ENCODE assay signal across 15 cellular contexts in genomic region chr17:76107507-76107906, GRCh38. TPM values are rescaled to one million over a fixed set of nuclear protein-coding genes. Genes with fewer than 3 reads are reported as not detected.
A peak's percentile ranks its signal among the peaks of the same experiment; 100 is the strongest.
DNase-seq lines count a peak whose midpoint lies in the region; ATAC-seq, FAIRE-seq and TF ChIP-seq lines count a peak whose summit lies in the region.
"Had no signal": no experiment of that assay in that cellular context is flagged by ENCODE, and none has a peak within 500 bp of the region (broad histone marks: within the 10 kb centered on the region; RNA-seq: fewer than 3 reads in every experiment).

No MANE protein-coding gene starts in this region.

- H3K9ac ChIP-seq in SK-N-SH (no peak overlapping the region), K562 (ENCODE audit: insufficient read depth in 1 of 2, low read depth in 2 of 2, low read length in 2 of 2) (no peak overlapping the region), kidney (ENCODE audit: low read length in 2 of 2) (no peak overlapping the region)

- in situ Hi-C loops in K562 (cut with MboI), result no loop called here

- H3K4me2 ChIP-seq in SK-N-SH, result no peak overlapping the region
- no peak overlapping the region for H3K4me2 ChIP-seq in K562 (ENCODE audit: insufficient read depth, low read length)

- TF ChIP-seq CTCF in SK-N-SH (IDR thresholded peaks at IDR 0.05), result peak; percentile 55
- TF ChIP-seq CTCF in K562 (IDR thresholded peaks at IDR 0.05 in 2 of 3, conservative IDR thresholded peaks at IDR 0.05 in 1 of 3; ENCODE audit: insufficient read depth in 2 of 3, low read depth in 1 of 3, low read length in 3 of 3), result peak; percentile 1 to 61 (median 37); a peak in 4 of 6 replicates
- peak; percentile 36 for TF ChIP-seq CTCF in progenitor cell of endocrine pancreas (IDR thresholded peaks at IDR 0.05; ENCODE audit: unreplicated experiment)
- TF ChIP-seq CTCF in kidney (IDR thresholded peaks at IDR 0.05; ENCODE audit: borderline replicate concordance, extremely low read depth, insufficient read depth), result no peak

- no peak overlapping the region for H3K27ac ChIP-seq in SK-N-SH (ENCODE audit: low read depth in 2 of 2, low read length in 1 of 2)
- no peak overlapping the region for H3K27ac ChIP-seq in K562 (ENCODE audit: extremely low read depth, low read depth, low read length)
- no peak overlapping the region for H3K27ac ChIP-seq in kidney (ENCODE audit: low read depth in 2 of 2, low read length in 2 of 2)
- H3K27ac ChIP-seq: upper lobe of left lung had no signal

- TF ChIP-seq POLR2A in K562 (conservative IDR thresholded peaks at IDR 0.05), result no peak

- H3K79me2 ChIP-seq in SK-N-SH (ENCODE audit: insufficient read depth), result peaks cover 11% of the 10 kb centered on the region
- peaks cover 11% of the 10 kb centered on the region for H3K79me2 ChIP-seq in K562 (ENCODE audit: control insufficient read depth, insufficient read depth, low read length)

- intact Hi-C loops in K562 (cut with micrococcal nuclease), result no loop called here
- intact Hi-C loops in activated CD4-positive, alpha-beta T cell treated with anti-CD3 and anti-CD28 coated beads, Interleukin-2, amount 10 ng/mL, durations not matched to agents 24 days and 14 days (cut with micrococcal nuclease), result loop anchor here (10.0 kb wide), 1 partner anchor 203 kb away; the partner anchor contains the start of gene MRPL38
- intact Hi-C loops in kidney (cut with DNase I), result no loop called here

- CTCF ChIA-PET in SK-N-SH (lab: Yijun Ruan, JAX), result interaction anchor here (0.5 to 7.3 kb wide), 20 partner anchors 10 to 180 kb away, joined by 3 to 53 read pairs (median 3); partner anchors contain the start of gene CDK3
- CTCF ChIA-PET in K562 (lab: Yijun Ruan, JAX; ENCODE audit: low intra/inter-chr PET ratio), result interaction anchor here (0.7 kb wide), 1 partner anchor 14 kb away, joined by 3 read pairs; no protein-coding TSS in a partner anchor

- H3K9me2 ChIP-seq in SK-N-SH, result no peaks in the 10 kb centered on the region

- H3K27ac Mint-ChIP-seq in progenitor cell of endocrine pancreas, result no peak overlapping the region
- no peak overlapping the region for H3K27ac Mint-ChIP-seq in stimulated activated effector memory CD8-positive, alpha-beta T cell treated with anti-CD3 and anti-CD28 coated beads, Interleukin-12 subunit alpha, Interleukin-12 subunit beta, amount 100 ng/mL, for 72 hours
- no peak overlapping the region for H3K27ac Mint-ChIP-seq in activated CD4-positive, alpha-beta T cell treated with anti-CD3 and anti-CD28 coated beads, Interleukin-2, amount 10 ng/mL, durations not matched to agents 24 days and 14 days
- H3K27ac Mint-ChIP-seq: CD4-positive, CD25-positive, alpha-beta regulatory T cell had no signal

- H3F3A ChIP-seq in SK-N-SH (replicated peaks; ENCODE audit: insufficient read depth), result peaks cover 12% of the 10 kb centered on the region

- H3K9me3 ChIP-seq in SK-N-SH (no peaks in the 10 kb centered on the region), K562 (replicated peaks; ENCODE audit: control insufficient read depth, insufficient read depth, low read depth, low read length) (no peaks in the 10 kb centered on the region), kidney (ENCODE audit: control insufficient read depth in 1 of 2, low read length in 2 of 2) (no peaks in the 10 kb centered on the region)
- H3K9me3 ChIP-seq: upper lobe of left lung had no signal

- BruUV-seq in K562 (replicated peaks; lab: Mats Ljungman, UMichigan), result no TSS peak

- H3K36me3 Mint-ChIP-seq in progenitor cell of endocrine pancreas (ENCODE audit: insufficient read depth), result no peaks in the 10 kb centered on the region
- peaks cover 14% of the 10 kb centered on the region for H3K36me3 Mint-ChIP-seq in stimulated activated effector memory CD8-positive, alpha-beta T cell treated with anti-CD3 and anti-CD28 coated beads, Interleukin-12 subunit alpha, Interleukin-12 subunit beta, amount 100 ng/mL, for 72 hours
- peaks cover 3% of the 10 kb centered on the region for H3K36me3 Mint-ChIP-seq in activated CD4-positive, alpha-beta T cell treated with anti-CD3 and anti-CD28 coated beads, Interleukin-2, amount 10 ng/mL, durations not matched to agents 24 days and 14 days (ENCODE audit: low read depth)
- H3K36me3 Mint-ChIP-seq: brain; CD4-positive, CD25-positive, alpha-beta regulatory T cell had no signal

- H3K27me3 ChIP-seq in SK-N-SH (ENCODE audit: insufficient read depth) (no peaks in the 10 kb centered on the region; the same call in 1 of the 2 replicates), K562 (ENCODE audit: control insufficient read depth in 2 of 2, insufficient read depth in 2 of 2, low read length in 2 of 2) (no peaks in the 10 kb centered on the region)
- H3K27me3 ChIP-seq: upper lobe of left lung had no signal

- H3K4me1 ChIP-seq in SK-N-SH (ENCODE audit: control insufficient read depth in 1 of 2, insufficient read depth in 2 of 2, low read depth in 1 of 2, low read length in 1 of 2) (peaks cover 3 to 11% of the 10 kb centered on the region in 2 experiments; a peak in 2 of 4 replicates), K562 (replicated peaks in 1 of 2; ENCODE audit: control insufficient read depth in 2 of 2, insufficient read depth in 2 of 2, low read length in 2 of 2) (peaks cover 12 to 15% of the 10 kb centered on the region in 2 experiments), kidney (ENCODE audit: control insufficient read depth in 1 of 2, insufficient read depth in 1 of 2, low read depth in 1 of 2, low read length in 2 of 2) (peaks cover 0 to 9% of the 10 kb centered on the region in 2 donors)

- no peaks in the 10 kb centered on the region for H3K27me3 Mint-ChIP-seq in progenitor cell of endocrine pancreas
- peaks cover 4% of the 10 kb centered on the region for H3K27me3 Mint-ChIP-seq in activated CD4-positive, alpha-beta T cell treated with anti-CD3 and anti-CD28 coated beads, Interleukin-2, amount 10 ng/mL, durations not matched to agents 24 days and 14 days
- H3K27me3 Mint-ChIP-seq: CD4-positive, CD25-positive, alpha-beta regulatory T cell had no signal

- no peaks in the 10 kb centered on the region for H4K20me1 ChIP-seq in SK-N-SH (ENCODE audit: insufficient read depth)
- no peaks in the 10 kb centered on the region for H4K20me1 ChIP-seq in K562 (replicated peaks; ENCODE audit: control insufficient read depth, insufficient read depth, low read length)

- peaks cover 2% of the 10 kb centered on the region for H3K9me1 ChIP-seq in K562 (ENCODE audit: control insufficient read depth, insufficient read depth, low read length)

- H3K36me3 ChIP-seq in SK-N-SH (replicated peaks in 1 of 2; ENCODE audit: control insufficient read depth in 1 of 2, insufficient read depth in 2 of 2, low read length in 1 of 2) (peaks cover 0 to 3% of the 10 kb centered on the region in 2 experiments), K562 (ENCODE audit: control insufficient read depth, insufficient read depth, low read length) (no peaks in the 10 kb centered on the region), kidney (ENCODE audit: control insufficient read depth in 1 of 2, insufficient read depth in 2 of 2, low read length in 2 of 2) (no peaks in the 10 kb centered on the region)
- H3K36me3 ChIP-seq: upper lobe of left lung had no signal

- H3K4me3 ChIP-seq in SK-N-SH (ENCODE audit: low read depth in 2 of 2, low read length in 1 of 2) (no peak overlapping the region), K562 (no peak overlapping the region), kidney (ENCODE audit: low read length in 2 of 2) (no peak overlapping the region)
- H3K4me3 ChIP-seq: lung, upper lobe of left lung had no signal

- TF ChIP-seq EP300 in SK-N-SH (IDR thresholded peaks at IDR 0.05; ENCODE audit: borderline replicate concordance in 1 of 2, low read depth in 1 of 2, low read length in 1 of 2) (no peak), Ishikawa (IDR thresholded peaks at IDR 0.05; ENCODE audit: borderline replicate concordance) (no peak), K562 (IDR thresholded peaks at IDR 0.05; ENCODE audit: low read length) (no peak)

- DNase-seq in SK-N-SH (peak; percentile 38), K562 (ENCODE audit: extremely low read depth in 1 of 4, low spot score in 3 of 4) (peak in 1 of 4 experiments; percentile 61), progenitor cell of endocrine pancreas (ENCODE audit: low spot score, unreplicated experiment) (no peak), kidney (no peak)
- no peak for DNase-seq in stimulated activated effector memory CD8-positive, alpha-beta T cell treated with anti-CD3 and anti-CD28 coated beads, Interleukin-12 subunit alpha, Interleukin-12 subunit beta, amount 100 ng/mL, for 72 hours (ENCODE audit: low spot score in 2 of 2)
- no peak for DNase-seq in activated CD4-positive, alpha-beta T cell treated with anti-CD3 and anti-CD28 coated beads, Interleukin-2, amount 10 ng/mL, durations not matched to agents 24 days and 14 days
- DNase-seq: activated T-cell treated with anti-CD3 and anti-CD28 coated beads, Interleukin-2, amount 50 U/mL, for 48 hours; retina; upper lobe of left lung had no signal

- no peak overlapping the region for H3K4me3 Mint-ChIP-seq in progenitor cell of endocrine pancreas (ENCODE audit: low read depth)
- no peak overlapping the region for H3K4me3 Mint-ChIP-seq in stimulated activated effector memory CD8-positive, alpha-beta T cell treated with anti-CD3 and anti-CD28 coated beads, Interleukin-12 subunit alpha, Interleukin-12 subunit beta, amount 100 ng/mL, for 72 hours
- no peak overlapping the region for H3K4me3 Mint-ChIP-seq in activated CD4-positive, alpha-beta T cell treated with anti-CD3 and anti-CD28 coated beads, Interleukin-2, amount 10 ng/mL, durations not matched to agents 24 days and 14 days
- H3K4me3 Mint-ChIP-seq: brain had no signal

- peaks cover 22% of the 10 kb centered on the region for H3K4me1 Mint-ChIP-seq in progenitor cell of endocrine pancreas (ENCODE audit: low read depth)
- peaks cover 6% of the 10 kb centered on the region for H3K4me1 Mint-ChIP-seq in stimulated activated effector memory CD8-positive, alpha-beta T cell treated with anti-CD3 and anti-CD28 coated beads, Interleukin-12 subunit alpha, Interleukin-12 subunit beta, amount 100 ng/mL, for 72 hours
- peaks cover 8% of the 10 kb centered on the region for H3K4me1 Mint-ChIP-seq in activated CD4-positive, alpha-beta T cell treated with anti-CD3 and anti-CD28 coated beads, Interleukin-2, amount 10 ng/mL, durations not matched to agents 24 days and 14 days

- ATAC-seq in SK-N-SH treated with all-trans-retinoic acid at 6 μM for 48 hours, result no peak
- no peak for ATAC-seq in K562
- no peak for ATAC-seq in stimulated activated effector memory CD8-positive, alpha-beta T cell treated with anti-CD3 and anti-CD28 coated beads, Interleukin-12 subunit alpha, Interleukin-12 subunit beta, amount 100 ng/mL, for 72 hours

- WGBS in SK-N-SH (ENCODE audit: low lambda C conversion rate), result 80% methylated on average over 6 of the region's 6 CpGs
- 35% methylated on average over 6 of the region's 6 CpGs for WGBS in K562 (ENCODE audit: insufficient coverage, low coverage, missing lambda C conversion rate)

- no peak for FAIRE-seq in K562 (lab: Jason Lieb, UNC)
- no peak for FAIRE-seq in kidney (lab: Jason Lieb, UNC)
- FAIRE-seq: TTC549 had no signal

- H2AFZ ChIP-seq in SK-N-SH (ENCODE audit: low read depth) (no peak overlapping the region), K562 (ENCODE audit: low read depth, low read length) (no peak overlapping the region)

- POLR2A ChIA-PET in SK-N-SH (lab: Yijun Ruan, JAX), result no interaction called here
- POLR2A ChIA-PET in K562 (lab: Yijun Ruan, JAX), result no interaction called here

- no peaks in the 10 kb centered on the region for H3K9me3 Mint-ChIP-seq in progenitor cell of endocrine pancreas (ENCODE audit: low read depth)
- no peaks in the 10 kb centered on the region for H3K9me3 Mint-ChIP-seq in stimulated activated effector memory CD8-positive, alpha-beta T cell treated with anti-CD3 and anti-CD28 coated beads, Interleukin-12 subunit alpha, Interleukin-12 subunit beta, amount 100 ng/mL, for 72 hours
- no peaks in the 10 kb centered on the region for H3K9me3 Mint-ChIP-seq in activated CD4-positive, alpha-beta T cell treated with anti-CD3 and anti-CD28 coated beads, Interleukin-2, amount 10 ng/mL, durations not matched to agents 24 days and 14 days
- H3K9me3 Mint-ChIP-seq: CD4-positive, CD25-positive, alpha-beta regulatory T cell had no signal

- TF ChIP-seq RAD21 in SK-N-SH (IDR thresholded peaks at IDR 0.05; ENCODE audit: low read length) (peak; percentile 33; the same call in 1 of the 2 replicates), Ishikawa (IDR thresholded peaks at IDR 0.05; ENCODE audit: low read depth) (0 out of 2 replicates have a peak, but pooled peaks have one; percentile 8), K562 (CRISPR knock-in tag; conservative IDR thresholded peaks at IDR 0.05 in 1 of 2, IDR thresholded peaks at IDR 0.05 in 1 of 2) (peak; percentile 12 to 41; a peak in 1 of 4 replicates)

RNA-seq across cellular contexts. Expression of gene EXOC7, which starts 3.9 kb away (rescaled TPM):
- 129 and 167 TPM in 2 replicates for polyA plus RNA-seq in SK-N-SH (2012; rRNA removed)
- 58.5 and 83.4 TPM in 2 replicates for polyA plus RNA-seq in SK-N-SH (2012; cell fraction: cytosol; rRNA removed)
- 364 and 387 TPM in 2 replicates for polyA plus RNA-seq in SK-N-SH (2012; cell fraction: nucleus; rRNA removed)
- 106 and 307 TPM in 2 replicates for total RNA-seq in K562 (2011; cell fraction: chromatin; rRNA removed; ENCODE audit: low replicate concordance)
- total RNA-seq in K562 (2011; cell fraction: nucleolus; rRNA removed), result 138 and 157 TPM in 2 replicates
- total RNA-seq in K562 (2011; cell fraction: nucleoplasm; rRNA removed), result 108 and 119 TPM in 2 replicates
- 35.0 and 35.5 TPM in 2 replicates for total RNA-seq in K562 (2014; rRNA removed)
- 29.0 and 30.3 TPM in 2 replicates for total RNA-seq in K562 (2014; rRNA removed; fragmentation: Illumina TruSeq; extraction: Trizol)
- total RNA-seq in K562 (2015; rRNA removed; fragmentation: Illumina TruSeq; extraction: Trizol), result 36.3 and 42.4 TPM in 2 replicates
- 53.1 and 57.0 TPM in 2 replicates for total RNA-seq in K562 (2021)
- polyA plus RNA-seq in K562 (2011; rRNA removed), result 36.5 and 37.1 TPM in 2 replicates
- polyA plus RNA-seq in K562 (2011; cell fraction: cytosol; rRNA removed), result 30.9 and 53.6 TPM in 2 replicates
- 85.3 and 123 TPM in 2 replicates for polyA plus RNA-seq in K562 (2011; cell fraction: nucleus; rRNA removed)
- polyA plus RNA-seq in K562 (2012), result 44.4 and 49.7 TPM in 2 replicates
- polyA plus RNA-seq in K562 (2014; fragmentation: Illumina TruSeq; extraction: Trizol), result 27.8 and 31.2 TPM in 2 replicates
- 10 to 100 TPM; 18.6 to 20.2 TPM for polyA plus RNA-seq in K562 (2014; fragmentation: Nextera tagmentation; extraction: Ambion mirVana)
- 30.5 and 36.2 TPM in 2 replicates for polyA plus RNA-seq in K562 (2014; rRNA removed)
- 31.0 and 40.9 TPM in 2 replicates for polyA minus RNA-seq in K562 (2011; rRNA and poly(A)+ RNA removed)
- 32.9 and 34.2 TPM in 2 replicates for polyA minus RNA-seq in K562 (2011; cell fraction: cytosol; rRNA and poly(A)+ RNA removed)
- 58.6 and 66.9 TPM in 2 replicates for polyA minus RNA-seq in K562 (2011; cell fraction: nucleus; rRNA and poly(A)+ RNA removed)
- total RNA-seq in progenitor cell of endocrine pancreas, result 354 and 364 TPM in 2 replicates
- total RNA-seq in activated CD4-positive, alpha-beta T cell treated with anti-CD3 and anti-CD28 coated beads, Interleukin-2, amount 10 ng/mL, durations not matched to agents 24 days and 14 days, result 104 and 108 TPM in 2 replicates
- 143 TPM for total RNA-seq in kidney
- 83.2 TPM for polyA plus RNA-seq in kidney (ENCODE audit: insufficient read depth, low read depth, low replicate concordance)

RNA-seq across cellular contexts. Expression of gene ZACN, which starts 28.5 kb away (rescaled TPM):
- polyA plus RNA-seq in SK-N-SH (2012; rRNA removed) (0.03 TPM in 1 of 2 replicates, not detected in the other), K562 (2011; rRNA removed) (not detected in 2 replicates), K562 (2014; fragmentation: Illumina TruSeq; extraction: Trizol) (not detected in 2 replicates), K562 (2014; fragmentation: Nextera tagmentation; extraction: Ambion mirVana) (not detected), K562 (2014; rRNA removed) (not detected in 2 replicates), kidney (ENCODE audit: insufficient read depth, low read depth, low replicate concordance) (not detected)
- polyA plus RNA-seq in SK-N-SH (2012; cell fraction: cytosol; rRNA removed), result 0.01 TPM in 1 of 2 replicates, not detected in the other
- polyA plus RNA-seq in SK-N-SH (2012; cell fraction: nucleus; rRNA removed), result 0.12 and 0.26 TPM in 2 replicates
- total RNA-seq in K562 (2011; cell fraction: chromatin; rRNA removed; ENCODE audit: low replicate concordance), result 0.32 TPM in 1 of 2 replicates, not detected in the other
- total RNA-seq in K562 (2011; cell fraction: nucleolus; rRNA removed), result 0.13 TPM in 1 of 2 replicates, not detected in the other
- total RNA-seq in K562 (2011; cell fraction: nucleoplasm; rRNA removed), result not detected in 2 replicates
- total RNA-seq in K562 (2014; rRNA removed) (not detected in 2 replicates), K562 (2014; rRNA removed; fragmentation: Illumina TruSeq; extraction: Trizol) (not detected in 2 replicates), K562 (2015; rRNA removed; fragmentation: Illumina TruSeq; extraction: Trizol) (not detected in 2 replicates), K562 (2021) (0.07 TPM in 1 of 2 replicates, not detected in the other), progenitor cell of endocrine pancreas (0.36 and 0.96 TPM in 2 replicates), kidney (0.22 TPM)
- not detected in 2 replicates for polyA plus RNA-seq in K562 (2011; cell fraction: cytosol; rRNA removed)
- 0.07 and 0.20 TPM in 2 replicates for polyA plus RNA-seq in K562 (2011; cell fraction: nucleus; rRNA removed)
- polyA plus RNA-seq in K562 (2012), result 3.9 and 6.5 TPM in 2 replicates
- not detected in 2 replicates for polyA minus RNA-seq in K562 (2011; rRNA and poly(A)+ RNA removed)
- not detected in 2 replicates for polyA minus RNA-seq in K562 (2011; cell fraction: cytosol; rRNA and poly(A)+ RNA removed)
- not detected in 2 replicates for polyA minus RNA-seq in K562 (2011; cell fraction: nucleus; rRNA and poly(A)+ RNA removed)
- total RNA-seq in activated CD4-positive, alpha-beta T cell treated with anti-CD3 and anti-CD28 coated beads, Interleukin-2, amount 10 ng/mL, durations not matched to agents 24 days and 14 days, result 4.1 TPM in 2 replicates
- total RNA-seq: upper lobe of left lung had no signal

RNA-seq across cellular contexts. Expression of gene GALR2, which starts 32.9 kb away (rescaled TPM):
- 0.05 and 0.08 TPM in 2 replicates for polyA plus RNA-seq in SK-N-SH (2012; rRNA removed)
- 0.03 TPM in 2 replicates for polyA plus RNA-seq in SK-N-SH (2012; cell fraction: cytosol; rRNA removed)
- 0.08 and 0.15 TPM in 2 replicates for polyA plus RNA-seq in SK-N-SH (2012; cell fraction: nucleus; rRNA removed)
- not detected in 2 replicates for total RNA-seq in K562 (2011; cell fraction: chromatin; rRNA removed; ENCODE audit: low replicate concordance)
- 0.17 TPM in 1 of 2 replicates, not detected in the other for total RNA-seq in K562 (2011; cell fraction: nucleolus; rRNA removed)
- not detected in 2 replicates for total RNA-seq in K562 (2011; cell fraction: nucleoplasm; rRNA removed)
- total RNA-seq in K562 (2014; rRNA removed), result not detected in 2 replicates
- not detected in 2 replicates for total RNA-seq in K562 (2014; rRNA removed; fragmentation: Illumina TruSeq; extraction: Trizol)
- total RNA-seq in K562 (2015; rRNA removed; fragmentation: Illumina TruSeq; extraction: Trizol), result not detected in 2 replicates
- total RNA-seq in K562 (2021), result not detected in 2 replicates
- not detected in 2 replicates for polyA plus RNA-seq in K562 (2011; rRNA removed)
- 0.18 TPM in 1 of 2 replicates, not detected in the other for polyA plus RNA-seq in K562 (2011; cell fraction: cytosol; rRNA removed)
- not detected in 2 replicates for polyA plus RNA-seq in K562 (2011; cell fraction: nucleus; rRNA removed)
- not detected in 2 replicates for polyA plus RNA-seq in K562 (2012)
- not detected in 2 replicates for polyA plus RNA-seq in K562 (2014; fragmentation: Illumina TruSeq; extraction: Trizol)
- not detected for polyA plus RNA-seq in K562 (2014; fragmentation: Nextera tagmentation; extraction: Ambion mirVana)
- polyA plus RNA-seq in K562 (2014; rRNA removed), result 0.34 TPM in 1 of 2 replicates, not detected in the other
- not detected in 2 replicates for polyA minus RNA-seq in K562 (2011; rRNA and poly(A)+ RNA removed)
- polyA minus RNA-seq in K562 (2011; cell fraction: cytosol; rRNA and poly(A)+ RNA removed), result not detected in 2 replicates
- not detected in 2 replicates for polyA minus RNA-seq in K562 (2011; cell fraction: nucleus; rRNA and poly(A)+ RNA removed)
- 1.0 and 1.1 TPM in 2 replicates for total RNA-seq in progenitor cell of endocrine pancreas
- 2.3 and 2.7 TPM in 2 replicates for total RNA-seq in activated CD4-positive, alpha-beta T cell treated with anti-CD3 and anti-CD28 coated beads, Interleukin-2, amount 10 ng/mL, durations not matched to agents 24 days and 14 days
- not detected for total RNA-seq in kidney
- not detected for polyA plus RNA-seq in kidney (ENCODE audit: insufficient read depth, low read depth, low replicate concordance)

RNA-seq across cellular contexts. Expression of gene FOXJ1, which starts 33.5 kb away (rescaled TPM):
- polyA plus RNA-seq in SK-N-SH (2012; rRNA removed) (not detected in 2 replicates), K562 (2011; rRNA removed) (not detected in 2 replicates), K562 (2014; fragmentation: Illumina TruSeq; extraction: Trizol) (not detected in 2 replicates), K562 (2014; fragmentation: Nextera tagmentation; extraction: Ambion mirVana) (not detected), K562 (2014; rRNA removed) (not detected in 2 replicates), kidney (ENCODE audit: insufficient read depth, low read depth, low replicate concordance) (3.4 TPM)
- 0.01 TPM in 2 replicates for polyA plus RNA-seq in SK-N-SH (2012; cell fraction: cytosol; rRNA removed)
- polyA plus RNA-seq in SK-N-SH (2012; cell fraction: nucleus; rRNA removed), result 0.07 and 0.09 TPM in 2 replicates
- total RNA-seq in K562 (2011; cell fraction: chromatin; rRNA removed; ENCODE audit: low replicate concordance), result not detected in 2 replicates
- total RNA-seq in K562 (2011; cell fraction: nucleolus; rRNA removed), result not detected in 2 replicates
- not detected in 2 replicates for total RNA-seq in K562 (2011; cell fraction: nucleoplasm; rRNA removed)
- total RNA-seq in K562 (2014; rRNA removed) (not detected in 2 replicates), K562 (2014; rRNA removed; fragmentation: Illumina TruSeq; extraction: Trizol) (not detected in 2 replicates), K562 (2015; rRNA removed; fragmentation: Illumina TruSeq; extraction: Trizol) (not detected in 2 replicates), K562 (2021) (0.07 TPM in 2 replicates), progenitor cell of endocrine pancreas (18.6 and 19.0 TPM in 2 replicates), kidney (6.8 TPM)
- polyA plus RNA-seq in K562 (2011; cell fraction: cytosol; rRNA removed), result 0.03 TPM in 1 of 2 replicates, not detected in the other
- polyA plus RNA-seq in K562 (2011; cell fraction: nucleus; rRNA removed), result not detected in 2 replicates
- 0.06 TPM in 1 of 2 replicates, not detected in the other for polyA plus RNA-seq in K562 (2012)
- polyA minus RNA-seq in K562 (2011; rRNA and poly(A)+ RNA removed), result not detected in 2 replicates
- polyA minus RNA-seq in K562 (2011; cell fraction: cytosol; rRNA and poly(A)+ RNA removed), result not detected in 2 replicates
- polyA minus RNA-seq in K562 (2011; cell fraction: nucleus; rRNA and poly(A)+ RNA removed), result 0.11 TPM in 1 of 2 replicates, not detected in the other
- 0.07 and 0.35 TPM in 2 replicates for total RNA-seq in activated CD4-positive, alpha-beta T cell treated with anti-CD3 and anti-CD28 coated beads, Interleukin-2, amount 10 ng/mL, durations not matched to agents 24 days and 14 days

RNA-seq across cellular contexts. Expression of gene SRP68, which starts 35.2 kb away (rescaled TPM):
- 76.8 and 81.4 TPM in 2 replicates for polyA plus RNA-seq in SK-N-SH (2012; rRNA removed)
- polyA plus RNA-seq in SK-N-SH (2012; cell fraction: cytosol; rRNA removed), result 74.4 and 76.2 TPM in 2 replicates
- polyA plus RNA-seq in SK-N-SH (2012; cell fraction: nucleus; rRNA removed), result 53.5 and 64.0 TPM in 2 replicates
- 133 and 147 TPM in 2 replicates for total RNA-seq in K562 (2011; cell fraction: chromatin; rRNA removed; ENCODE audit: low replicate concordance)
- total RNA-seq in K562 (2011; cell fraction: nucleolus; rRNA removed), result 62.8 and 73.2 TPM in 2 replicates
- 99.2 and 124 TPM in 2 replicates for total RNA-seq in K562 (2011; cell fraction: nucleoplasm; rRNA removed)
- 29.8 and 35.3 TPM in 2 replicates for total RNA-seq in K562 (2014; rRNA removed)
- total RNA-seq in K562 (2014; rRNA removed; fragmentation: Illumina TruSeq; extraction: Trizol), result 32.4 and 33.8 TPM in 2 replicates
- total RNA-seq in K562 (2015; rRNA removed; fragmentation: Illumina TruSeq; extraction: Trizol), result 33.6 and 36.2 TPM in 2 replicates
- total RNA-seq in K562 (2021), result 73.5 and 77.4 TPM in 2 replicates
- 79.6 and 93.4 TPM in 2 replicates for polyA plus RNA-seq in K562 (2011; rRNA removed)
- 55.4 and 75.0 TPM in 2 replicates for polyA plus RNA-seq in K562 (2011; cell fraction: cytosol; rRNA removed)
- polyA plus RNA-seq in K562 (2011; cell fraction: nucleus; rRNA removed), result 49.7 and 56.7 TPM in 2 replicates
- polyA plus RNA-seq in K562 (2012), result 73.7 and 81.8 TPM in 2 replicates
- polyA plus RNA-seq in K562 (2014; fragmentation: Illumina TruSeq; extraction: Trizol), result 85.7 and 92.6 TPM in 2 replicates
- 10 to 100 TPM; 29.4 to 31.4 TPM for polyA plus RNA-seq in K562 (2014; fragmentation: Nextera tagmentation; extraction: Ambion mirVana)
- polyA plus RNA-seq in K562 (2014; rRNA removed), result 62.8 and 63.5 TPM in 2 replicates
- polyA minus RNA-seq in K562 (2011; rRNA and poly(A)+ RNA removed), result 82.1 and 85.9 TPM in 2 replicates
- 40.9 and 46.4 TPM in 2 replicates for polyA minus RNA-seq in K562 (2011; cell fraction: cytosol; rRNA and poly(A)+ RNA removed)
- polyA minus RNA-seq in K562 (2011; cell fraction: nucleus; rRNA and poly(A)+ RNA removed), result 22.2 and 39.0 TPM in 2 replicates
- total RNA-seq in progenitor cell of endocrine pancreas, result 74.9 and 79.4 TPM in 2 replicates
- total RNA-seq in activated CD4-positive, alpha-beta T cell treated with anti-CD3 and anti-CD28 coated beads, Interleukin-2, amount 10 ng/mL, durations not matched to agents 24 days and 14 days, result 169 and 170 TPM in 2 replicates
- 68.1 TPM for total RNA-seq in kidney
- 52.7 TPM for polyA plus RNA-seq in kidney (ENCODE audit: insufficient read depth, low read depth, low replicate concordance)

Comparison
In these comparisons a context has a peak if more than half of its experiments do, and no peak if none do; other contexts are left out.
1. Of the 27 proteins assayed by ChIP-seq in both K562 and SK-N-SH: peak only in K562: none; only in SK-N-SH: none; in both: CTCF and RAD21; in neither: 25.